In the genomic region with DNA sequence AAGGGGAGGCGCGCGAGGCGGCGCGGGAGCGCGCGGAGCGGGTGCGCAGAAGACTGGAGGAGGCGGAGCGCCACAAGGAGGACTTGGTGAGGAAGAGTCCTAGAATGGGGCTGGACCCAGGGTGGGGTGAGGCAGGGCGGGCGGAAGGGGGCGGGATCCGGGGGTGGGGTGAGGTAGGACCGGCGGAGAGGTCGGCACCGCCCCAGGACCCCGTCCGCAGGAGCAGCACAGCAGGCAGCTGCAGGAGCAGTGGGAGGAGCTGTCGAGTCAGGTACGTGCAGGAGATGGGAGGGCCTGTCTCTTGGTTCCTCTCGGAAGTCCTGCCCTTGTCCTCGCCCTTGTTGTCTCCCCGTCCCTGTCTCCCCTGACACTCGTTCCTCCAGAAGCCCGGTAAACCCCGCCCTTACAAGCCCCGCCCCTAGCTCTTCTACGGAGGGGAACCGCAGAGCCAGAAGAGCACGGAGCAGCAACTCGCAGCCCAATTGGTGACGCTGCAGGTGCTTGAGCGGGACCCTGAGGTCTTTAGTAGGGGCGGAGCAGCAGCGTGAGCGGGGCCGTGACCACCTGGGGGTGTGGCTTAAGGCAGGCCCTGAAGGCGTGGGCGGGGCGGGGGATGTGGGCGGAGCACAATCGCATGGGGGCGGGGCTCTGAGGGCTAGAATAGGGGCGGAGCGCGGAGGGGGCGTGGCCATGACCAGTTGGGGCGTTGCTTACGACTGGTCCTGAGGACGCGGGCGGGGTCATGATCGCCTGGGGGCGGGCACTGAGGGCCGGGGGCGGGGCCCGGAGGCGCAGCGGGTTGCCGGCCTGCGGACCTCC, we compare ENCODE assay signal across 8 cellular contexts. TPM values are rescaled to one million over a fixed set of nuclear protein-coding genes. Genes with fewer than 3 reads are reported as not detected.
DNase-seq lines count a peak whose midpoint lies in the region; ATAC-seq and TF ChIP-seq lines count a peak whose summit lies in the region.
"Not testable (repeated sequence)": the region's sequence is repeated elsewhere in the genome, so short reads cannot be mapped to it uniquely, and the experiment has no call there.

No MANE protein-coding gene starts in this region.

- not testable (repeated sequence) for H3K9me3 Mint-ChIP-seq in CD8-positive, alpha-beta memory T cell; activated naive CD4-positive, alpha-beta T cell treated with anti-CD3 and anti-CD28 coated beads, Interleukin-2, amount 50 U/mL, for 24 hours; natural killer cell treated with Interleukin-12 subunit alpha and Interleukin-12 subunit beta and Interleukin-15 and Interleukin-18, amount 100 ng/mL, for 72 hours

- not testable (repeated sequence) for H3K27ac ChIP-seq in CD8-positive, alpha-beta memory T cell (ENCODE audit: low read depth, low read length)
- peak overlapping the region in 1 of 4 donors; percentile 73 for H3K27ac ChIP-seq in gastroesophageal sphincter

- peak overlapping the region in 2 of 7 donors; percentile 80 to 92 for H3K4me3 Mint-ChIP-seq in CD8-positive, alpha-beta memory T cell
- H3K4me3 Mint-ChIP-seq in activated naive CD4-positive, alpha-beta T cell treated with anti-CD3 and anti-CD28 coated beads, Interleukin-2, amount 50 U/mL, for 24 hours, result peak overlapping the region; percentile 72
- not testable (repeated sequence) for H3K4me3 Mint-ChIP-seq in natural killer cell treated with Interleukin-12 subunit alpha and Interleukin-12 subunit beta and Interleukin-15 and Interleukin-18, amount 100 ng/mL, for 72 hours

- peak overlapping the region in 2 of 8 donors; percentile 88 to 92 for H3K27ac Mint-ChIP-seq in CD8-positive, alpha-beta memory T cell
- H3K27ac Mint-ChIP-seq in activated naive CD4-positive, alpha-beta T cell treated with anti-CD3 and anti-CD28 coated beads, Interleukin-2, amount 50 U/mL, for 24 hours, result peak overlapping the region; percentile 23
- H3K27ac Mint-ChIP-seq in natural killer cell treated with Interleukin-12 subunit alpha and Interleukin-12 subunit beta and Interleukin-15 and Interleukin-18, amount 100 ng/mL, for 72 hours, result not testable (repeated sequence)

- not testable (repeated sequence) for TF ChIP-seq POLR2A in gastroesophageal sphincter (IDR thresholded peaks at IDR 0.05)

- not testable (repeated sequence) for TF ChIP-seq CTCF in gastroesophageal sphincter (IDR thresholded peaks at IDR 0.05)

- no CpG with 5 or more reads among the region's 66 CpGs for WGBS in gastroesophageal sphincter (ENCODE audit: low coverage in 1 of 2), 2 donors

- H3K4me3 ChIP-seq in CD8-positive, alpha-beta memory T cell (ENCODE audit: low read length), result not testable (repeated sequence)
- peak overlapping the region in 1 of 2 donors; percentile 36 for H3K4me3 ChIP-seq in gastroesophageal sphincter

- H3K9me3 ChIP-seq in CD8-positive, alpha-beta memory T cell (ENCODE audit: low read length); gastroesophageal sphincter: not testable (repeated sequence)

- not testable (repeated sequence) for H3K36me3 ChIP-seq in CD8-positive, alpha-beta memory T cell (ENCODE audit: insufficient read depth, low read length); gastroesophageal sphincter

- H3K4me1 Mint-ChIP-seq in CD8-positive, alpha-beta memory T cell; activated naive CD4-positive, alpha-beta T cell treated with anti-CD3 and anti-CD28 coated beads, Interleukin-2, amount 50 U/mL, for 24 hours; natural killer cell treated with Interleukin-12 subunit alpha and Interleukin-12 subunit beta and Interleukin-15 and Interleukin-18, amount 100 ng/mL, for 72 hours (ENCODE audit: low read depth in 2 of 2): not testable (repeated sequence)

- H3K27me3 ChIP-seq in CD8-positive, alpha-beta memory T cell (ENCODE audit: insufficient read depth, low read length, poor library complexity, severe bottlenecking); gastroesophageal sphincter: not testable (repeated sequence)

- ATAC-seq in GM21529 (IDR thresholded peaks at IDR 0.05; ENCODE audit: unreplicated experiment) (peak; percentile 66), HG03439 (IDR thresholded peaks at IDR 0.05; ENCODE audit: unreplicated experiment) (peak; percentile 87), gastroesophageal sphincter (peak; percentile 90)
- ATAC-seq in natural killer cell treated with Interleukin-12 subunit alpha and Interleukin-12 subunit beta and Interleukin-15 and Interleukin-18, amount 100 ng/mL, for 72 hours, result peak; percentile 92 to 93

- H3K4me1 ChIP-seq in CD8-positive, alpha-beta memory T cell (ENCODE audit: insufficient read depth, low read length); gastroesophageal sphincter: not testable (repeated sequence)

- POLR2A ChIA-PET in CD8-positive, alpha-beta memory T cell (lab: Charles Lee), result interaction anchor here (0.6 kb wide), 1 partner anchor 1363 kb away, joined by 3 read pairs; no protein-coding TSS in a partner anchor

- not testable (repeated sequence) for H3K27me3 Mint-ChIP-seq in CD8-positive, alpha-beta memory T cell; activated naive CD4-positive, alpha-beta T cell treated with anti-CD3 and anti-CD28 coated beads, Interleukin-2, amount 50 U/mL, for 24 hours; natural killer cell treated with Interleukin-12 subunit alpha and Interleukin-12 subunit beta and Interleukin-15 and Interleukin-18, amount 100 ng/mL, for 72 hours

- TF ChIP-seq EP300 in gastroesophageal sphincter (IDR thresholded peaks at IDR 0.05), result not testable (repeated sequence)

- not testable (repeated sequence) for H3K36me3 Mint-ChIP-seq in CD8-positive, alpha-beta memory T cell; activated naive CD4-positive, alpha-beta T cell treated with anti-CD3 and anti-CD28 coated beads, Interleukin-2, amount 50 U/mL, for 24 hours; natural killer cell treated with Interleukin-12 subunit alpha and Interleukin-12 subunit beta and Interleukin-15 and Interleukin-18, amount 100 ng/mL, for 72 hours

- CTCF ChIA-PET in CD8-positive, alpha-beta memory T cell (lab: Charles Lee), result not testable (repeated sequence)

- peak; percentile 68 to 95 (median 81) for DNase-seq in CD8-positive, alpha-beta memory T cell
- peak; percentile 100 for DNase-seq in T-helper 9 cell
- DNase-seq in natural killer cell treated with Interleukin-12 subunit alpha and Interleukin-12 subunit beta and Interleukin-15 and Interleukin-18, amount 100 ng/mL, for 72 hours (ENCODE audit: low spot score), result peak; percentile 93
- peak; percentile 59 to 83 for DNase-seq in stimulated activated CD8-positive, alpha-beta memory T cell treated with anti-CD3 and anti-CD28 coated beads, Interleukin-15, amount 100 ng/mL, for 4 hours (ENCODE audit: low read depth in 2 of 2)

RNA-seq across cellular contexts. Expression of a gene that starts 1.2 kb away (rescaled TPM):
- total RNA-seq in CD8-positive, alpha-beta memory T cell, result 1 to 10 TPM; 1.3 to 2.6 TPM
- 1.9 TPM for polyA plus RNA-seq in CD8-positive, alpha-beta memory T cell
- 1 to 10 TPM in 2 of 4 donors, not detected in 2; 1.3 to 3.8 TPM for total RNA-seq in gastroesophageal sphincter
- 1 to 10 TPM; 2.2 to 3.4 TPM for total RNA-seq in natural killer cell treated with Interleukin-12 subunit alpha and Interleukin-12 subunit beta and Interleukin-15 and Interleukin-18, amount 100 ng/mL, for 72 hours

RNA-seq across cellular contexts. Expression of a gene that starts 10.8 kb away (rescaled TPM):
- total RNA-seq in CD8-positive, alpha-beta memory T cell, result not detected
- not detected for polyA plus RNA-seq in CD8-positive, alpha-beta memory T cell
- not detected for total RNA-seq in gastroesophageal sphincter
- not detected for total RNA-seq in natural killer cell treated with Interleukin-12 subunit alpha and Interleukin-12 subunit beta and Interleukin-15 and Interleukin-18, amount 100 ng/mL, for 72 hours
